19 cellular contexts compared by ENCODE assay signal in the genomic region with DNA sequence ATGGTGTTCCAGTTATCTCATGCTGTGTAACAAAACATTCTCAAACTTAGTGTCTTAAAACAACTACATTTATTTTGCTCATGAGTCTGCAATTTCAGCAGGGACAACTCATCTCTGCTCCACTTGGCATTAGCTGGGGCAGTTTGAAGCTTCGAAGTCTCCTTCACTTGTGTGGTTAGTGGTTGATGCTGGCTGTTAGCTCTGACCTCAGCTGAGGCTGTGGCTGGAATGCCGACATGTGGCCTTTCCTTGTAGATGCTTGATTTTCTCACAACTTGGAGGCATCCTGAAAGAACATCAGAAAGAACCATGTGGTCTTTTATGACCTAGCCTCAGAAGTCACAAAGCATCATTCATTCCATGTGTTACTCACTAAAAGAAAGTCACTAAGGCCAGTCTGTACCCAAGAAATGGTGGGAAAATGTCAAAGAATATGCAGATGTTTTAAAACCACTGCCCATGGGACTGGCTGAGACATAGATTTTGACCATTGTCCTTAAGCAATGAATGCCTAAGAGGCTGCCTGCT. TPM values are rescaled to one million over a fixed set of nuclear protein-coding genes. Genes with fewer than 3 reads are reported as not detected.
DNase-seq lines count a peak whose midpoint lies in the region; ATAC-seq and TF ChIP-seq lines count a peak whose summit lies in the region.
"Had no signal": no experiment of that assay in that cellular context is flagged by ENCODE, and none has a peak within 500 bp of the region (broad histone marks: within the 10 kb centered on the region; RNA-seq: fewer than 3 reads in every experiment).

No MANE protein-coding gene starts in this region.

- peaks cover 64% of the 10 kb centered on the region for H3K4me1 Mint-ChIP-seq in activated naive CD8-positive, alpha-beta T cell treated with anti-CD3 and anti-CD28 coated beads for 36 hours

- H3K9me3 Mint-ChIP-seq in activated naive CD8-positive, alpha-beta T cell treated with anti-CD3 and anti-CD28 coated beads for 36 hours: peaks cover 2% of the 10 kb centered on the region
- H3K9me3 Mint-ChIP-seq: activated CD4-positive, alpha-beta memory T cell treated with anti-CD3 and anti-CD28 coated beads for 36 hours had no signal

- H3K4me2 ChIP-seq in PC-3 (ENCODE audit: low read length): no peak overlapping the region
- H3K4me2 ChIP-seq: PC-9 had no signal

- CTCF ChIA-PET in PC-3 (lab: Charles Lee): no interaction called here

- H3K27ac ChIP-seq in uterus (no peak overlapping the region), PC-3 (ENCODE audit: low read length) (no peak overlapping the region)
- H3K27ac ChIP-seq: coronary artery, foreskin keratinocyte, PC-9 had no signal

- ATAC-seq in PC-3: no peak
- ATAC-seq in GM18870 (IDR thresholded peaks at IDR 0.05; ENCODE audit: unreplicated experiment): no peak
- ATAC-seq: foreskin keratinocyte; HCT116; stimulated activated naive CD8-positive, alpha-beta T cell treated with anti-CD3 and anti-CD28 coated beads, Interleukin-15, amount 100 ng/mL, for 72 hours had no signal

- no peaks in the 10 kb centered on the region for H3K27me3 ChIP-seq in uterus
- no peaks in the 10 kb centered on the region for H3K27me3 ChIP-seq in PC-3 (ENCODE audit: low read length)
- H3K27me3 ChIP-seq: foreskin keratinocyte had no signal

- POLR2A ChIA-PET in PC-3 (lab: Charles Lee; ENCODE audit: unreplicated experiment): no interaction called here

- H3F3A ChIP-seq in PC-3 (ENCODE audit: low read length, unreplicated experiment): no peaks in the 10 kb centered on the region

- DNase-seq in AG08396 (ENCODE audit: low spot score): peak; percentile 64
- peak; percentile 96 for DNase-seq in GM04503 (ENCODE audit: low read depth)
- DNase-seq in activated naive CD8-positive, alpha-beta T cell treated with anti-CD3 and anti-CD28 coated beads for 36 hours: no peak
- DNase-seq in glomerular visceral epithelial cell (ENCODE audit: extremely low spot score): peak; percentile 79
- DNase-seq in uterus: no peak
- no peak for DNase-seq in PC-3
- no peak for DNase-seq in stimulated activated naive CD4-positive, alpha-beta T cell treated with Interleukin-2 at 50 U/mL for 16 hours (lab: John Stamatoyannopoulos, UW)
- DNase-seq: activated CD4-positive, alpha-beta memory T cell treated with anti-CD3 and anti-CD28 coated beads for 36 hours; activated naive CD4-positive, alpha-beta T cell; C1 segment of cervical spinal cord; foreskin keratinocyte; GDM1; NCI-H1105; PC-9; stimulated activated CD4-positive, alpha-beta T cell treated with anti-CD3 and anti-CD28 coated beads, Interleukin-4, amount 100 ng/mL, for 1 hour had no signal

- H3K4me1 ChIP-seq in uterus (no peaks in the 10 kb centered on the region), PC-3 (ENCODE audit: insufficient read depth, low read length) (peaks cover 15% of the 10 kb centered on the region)

- H3K27ac Mint-ChIP-seq in activated naive CD8-positive, alpha-beta T cell treated with anti-CD3 and anti-CD28 coated beads for 36 hours: peak overlapping the region; percentile 72
- H3K27ac Mint-ChIP-seq: stimulated activated naive CD8-positive, alpha-beta T cell treated with anti-CD3 and anti-CD28 coated beads, Interleukin-15, amount 100 ng/mL, for 72 hours had no signal

- H3K4me3 Mint-ChIP-seq in activated naive CD8-positive, alpha-beta T cell treated with anti-CD3 and anti-CD28 coated beads for 36 hours: no peak overlapping the region
- H3K4me3 Mint-ChIP-seq: activated CD4-positive, alpha-beta memory T cell treated with anti-CD3 and anti-CD28 coated beads for 36 hours; stimulated activated naive CD8-positive, alpha-beta T cell treated with anti-CD3 and anti-CD28 coated beads, Interleukin-15, amount 100 ng/mL, for 72 hours had no signal

- no peak overlapping the region for H3K4me3 ChIP-seq in uterus
- no peak overlapping the region for H3K4me3 ChIP-seq in PC-3 (ENCODE audit: low read length)
- H3K4me3 ChIP-seq: coronary artery, PC-9 had no signal

- H3K79me2 ChIP-seq in PC-3 (ENCODE audit: low read length): peaks cover 12% of the 10 kb centered on the region

- no peak for TF ChIP-seq CTCF in uterus (IDR thresholded peaks at IDR 0.05)
- no peak for TF ChIP-seq CTCF in PC-3 (conservative IDR thresholded peaks at IDR 0.05; ENCODE audit: low read depth, low read length)

- no peaks in the 10 kb centered on the region for H3K9me2 ChIP-seq in PC-3 (replicated peaks; ENCODE audit: low read length)

- peaks cover 17% of the 10 kb centered on the region for H3K36me3 Mint-ChIP-seq in activated naive CD8-positive, alpha-beta T cell treated with anti-CD3 and anti-CD28 coated beads for 36 hours

- H3K9me3 ChIP-seq in uterus (no peaks in the 10 kb centered on the region), PC-3 (ENCODE audit: low read length) (no peaks in the 10 kb centered on the region)

- H3K9ac ChIP-seq in PC-3 (ENCODE audit: low read length): no peak overlapping the region

- no peaks in the 10 kb centered on the region for H3K36me3 ChIP-seq in uterus
- peaks cover 8% of the 10 kb centered on the region for H3K36me3 ChIP-seq in PC-3 (ENCODE audit: low read depth, low read length)

- peaks cover 10% of the 10 kb centered on the region for H4K20me1 ChIP-seq in PC-3 (ENCODE audit: low read length)

- BruUV-seq in PC-3 (replicated peaks; lab: Mats Ljungman, UMichigan): no TSS peak

- no peak overlapping the region for H2AFZ ChIP-seq in PC-3 (ENCODE audit: low read length)
- H2AFZ ChIP-seq: PC-9 had no signal

- H3K27me3 Mint-ChIP-seq in activated naive CD8-positive, alpha-beta T cell treated with anti-CD3 and anti-CD28 coated beads for 36 hours: no peaks in the 10 kb centered on the region
- H3K27me3 Mint-ChIP-seq: activated CD4-positive, alpha-beta memory T cell treated with anti-CD3 and anti-CD28 coated beads for 36 hours; stimulated activated naive CD8-positive, alpha-beta T cell treated with anti-CD3 and anti-CD28 coated beads, Interleukin-15, amount 100 ng/mL, for 72 hours had no signal

- intact Hi-C loops in uterus (cut with DNase I; ENCODE audit: low total_unique reads) (no loop called here), PC-3 (cut with micrococcal nuclease) (no loop called here)

- TF ChIP-seq POLR2A in uterus (IDR thresholded peaks at IDR 0.05): no peak

RNA-seq across cellular contexts. Expression of gene TMSB10, which starts 3.8 kb away (rescaled TPM):
- 1,000 to 10,000 TPM; 1,816 to 1,884 TPM for total RNA-seq in activated naive CD8-positive, alpha-beta T cell treated with anti-CD3 and anti-CD28 coated beads for 36 hours
- 1,000 to 10,000 TPM in 3 of 4 donors, 100 to 1,000 TPM in 1; 693 to 2,974 (median 1,499) TPM for total RNA-seq in uterus
- 4,758 and 5,246 TPM in 2 replicates for total RNA-seq in PC-3 (2014; rRNA removed)

RNA-seq across cellular contexts. Expression of gene TRABD2A, which starts 20.8 kb away (rescaled TPM):
- 10 to 100 TPM; 59.2 to 61.7 TPM for total RNA-seq in activated naive CD8-positive, alpha-beta T cell treated with anti-CD3 and anti-CD28 coated beads for 36 hours
- 1 to 10 TPM in 1 of 4 donors, under 1 TPM in 2, not detected in 1; 0.14 to 3.0 (median 0.29) TPM for total RNA-seq in uterus
- 2.0 and 4.0 TPM in 2 replicates for total RNA-seq in PC-3 (2014; rRNA removed)

Comparison
In these comparisons a context has a peak if more than half of its experiments do, and no peak if none do; other contexts are left out.
1. DNase-seq: peak in AG08396 (single experiment), GM04503 (single experiment) and glomerular visceral epithelial cell (single experiment); none in activated naive CD8-positive, alpha-beta T cell treated with anti-CD3 and anti-CD28 coated beads for 36 hours (single experiment), uterus (0 of 2), PC-3 (single experiment) and stimulated activated naive CD4-positive, alpha-beta T cell treated with Interleukin-2 at 50 U/mL for 16 hours (single experiment).
2. RNA of gene TRABD2A, which starts 20.8 kb away (total RNA-seq): 59.2 to 61.7 TPM in activated naive CD8-positive, alpha-beta T cell treated with anti-CD3 and anti-CD28 coated beads for 36 hours; 2.0 to 4.0 TPM in PC-3 and 0.14 to 3.0 TPM in uterus; every median in the first group is over 10 times any median in the second.